Comparison of ENCODE assay signal across 11 cellular contexts in the genomic region with DNA sequence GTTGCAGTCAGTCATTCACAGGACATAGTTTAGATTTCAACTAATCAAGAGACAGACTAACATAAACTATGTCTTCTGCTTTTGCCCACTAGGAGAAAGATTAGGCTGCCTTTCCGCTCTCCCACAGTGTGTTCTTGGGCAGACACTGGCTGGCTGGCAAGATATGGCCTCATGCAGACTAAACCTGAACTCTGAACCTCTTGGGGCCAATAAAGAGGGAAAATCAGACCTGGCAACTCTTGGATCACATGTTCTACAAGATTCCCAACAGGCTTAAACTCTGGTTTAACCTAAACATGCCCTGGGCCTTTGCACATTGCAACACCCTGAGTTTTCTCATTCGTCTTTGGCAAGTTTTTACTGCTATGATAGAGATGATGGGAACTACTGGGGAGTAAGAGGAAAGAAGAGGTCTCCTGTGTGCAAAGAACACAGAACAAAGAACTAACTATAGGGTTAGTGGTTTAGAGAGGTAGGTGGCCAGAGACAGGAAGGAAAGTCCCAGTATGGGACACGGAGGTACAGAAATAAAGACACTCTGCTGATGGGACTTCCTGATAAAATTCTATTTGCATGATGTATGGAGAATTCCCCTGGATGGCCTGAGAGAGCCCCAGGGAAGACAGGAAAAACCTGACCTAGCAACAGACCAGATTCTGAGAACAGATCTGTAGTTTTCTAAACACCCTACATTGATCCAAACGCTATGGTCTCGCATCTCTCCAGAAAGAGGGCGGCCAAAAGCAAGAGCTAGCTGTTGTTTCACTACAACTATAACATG. TPM values are rescaled to one million over a fixed set of nuclear protein-coding genes. Genes with fewer than 3 reads are reported as not detected.
A peak's percentile ranks its signal among the peaks of the same experiment; 100 is the strongest.
DNase-seq lines count a peak whose midpoint lies in the region; ATAC-seq and TF ChIP-seq lines count a peak whose summit lies in the region.
"Had no signal": no experiment of that assay in that cellular context is flagged by ENCODE, and none has a peak within 500 bp of the region (broad histone marks: within the 10 kb centered on the region; RNA-seq: fewer than 3 reads in every experiment).

No MANE protein-coding gene starts in this region.

- intact Hi-C loops in lower leg skin (cut with DNase I; ENCODE audit: low total_unique reads) = no loop called here

- no peaks in the 10 kb centered on the region for H3K27me3 Mint-ChIP-seq in WTC11 (ENCODE audit: low read depth)
- no peaks in the 10 kb centered on the region for H3K27me3 Mint-ChIP-seq in stimulated activated naive B cell treated with anti-CD40 and anti-IgM and Interleukin-4, amounts not matched to agents 10 μg/mL and 1 μg/mL and 100 μg/mL, for 72 hours

- no peak overlapping the region for H3K27ac ChIP-seq in iPS-20b (ENCODE audit: low read length)

- no peaks in the 10 kb centered on the region for H3K9me3 Mint-ChIP-seq in WTC11
- H3K9me3 Mint-ChIP-seq in stimulated activated naive B cell treated with anti-CD40 and anti-IgM and Interleukin-4, amounts not matched to agents 10 μg/mL and 1 μg/mL and 100 μg/mL, for 72 hours = no peaks in the 10 kb centered on the region

- peaks cover 5% of the 10 kb centered on the region; the same call in 1 of the 2 replicates for H3K4me1 ChIP-seq in iPS-20b (ENCODE audit: insufficient read depth, low read length)

- TF ChIP-seq POLR2A in lower leg skin (IDR thresholded peaks at IDR 0.05) = no peak

- H3K9ac ChIP-seq in iPS-20b (ENCODE audit: low read depth, low read length) = peak overlapping the region; percentile 36; the same call in 1 of the 2 replicates

- H3K36me3 Mint-ChIP-seq in WTC11 = peaks cover 52% of the 10 kb centered on the region
- peaks cover 37 to 53% of the 10 kb centered on the region in 2 donors for H3K36me3 Mint-ChIP-seq in stimulated activated naive B cell treated with anti-CD40 and anti-IgM and Interleukin-4, amounts not matched to agents 10 μg/mL and 1 μg/mL and 100 μg/mL, for 72 hours

- no peaks in the 10 kb centered on the region for H3K27me3 ChIP-seq in iPS-20b (ENCODE audit: insufficient read depth, low read length)

- H3K27ac Mint-ChIP-seq in WTC11 = peak overlapping the region; percentile 78
- H3K27ac Mint-ChIP-seq in stimulated activated naive B cell treated with anti-CD40 and anti-IgM and Interleukin-4, amounts not matched to agents 10 μg/mL and 1 μg/mL and 100 μg/mL, for 72 hours = peak overlapping the region; percentile 11

- CTCF ChIA-PET in WTC11 (lab: Charles Lee) = no interaction called here

- no peaks in the 10 kb centered on the region for H3K9me3 ChIP-seq in iPS-20b (ENCODE audit: insufficient read depth, low read depth, low read length)

- H3K36me3 ChIP-seq in iPS-20b (ENCODE audit: insufficient read depth, low read depth, low read length) = peaks cover 59% of the 10 kb centered on the region

- 73 to 84% methylated on average over 6 of the region's 6 CpGs for WGBS in lower leg skin, 2 donors

- H3K4me3 Mint-ChIP-seq in WTC11 = peak overlapping the region; percentile 51
- peak overlapping the region; percentile 39 to 49 for H3K4me3 Mint-ChIP-seq in stimulated activated naive B cell treated with anti-CD40 and anti-IgM and Interleukin-4, amounts not matched to agents 10 μg/mL and 1 μg/mL and 100 μg/mL, for 72 hours

- no peak for TF ChIP-seq CTCF in WTC11 (IDR thresholded peaks at IDR 0.05)
- TF ChIP-seq CTCF in lower leg skin (IDR thresholded peaks at IDR 0.05) = no peak

- peak; percentile 38 for DNase-seq in activated effector memory CD4-positive, alpha-beta T cell treated with anti-CD3 and anti-CD28 coated beads, Interleukin-2, amount 50 U/mL, for 16 hours
- DNase-seq in activated effector memory CD4-positive, alpha-beta T cell treated with Interleukin-2 at 50 U/mL for 16 hours = no peak
- DNase-seq in WTC11 (ENCODE audit: low spot score) = no peak
- DNase-seq in stimulated activated naive B cell treated with anti-CD40 and anti-IgM and Interleukin-4, amounts not matched to agents 10 μg/mL and 1 μg/mL and 100 μg/mL, for 72 hours = no peak
- no peak for DNase-seq in lower leg skin (ENCODE audit: low spot score in 2 of 2)
- DNase-seq: kidney glomerular epithelial cell; NCI-H82; stimulated activated naive CD8-positive, alpha-beta T cell treated with anti-CD3 and anti-CD28 coated beads, Interleukin-15, Interleukin-2, amounts not matched to agents 100 U/mL and 50 U/mL, for 24 hours had no signal

- H3K4me3 ChIP-seq in iPS-20b (ENCODE audit: low read length) = peak overlapping the region; percentile 32; the same call in 1 of the 2 replicates
- H3K4me3 ChIP-seq in lower leg skin (ENCODE audit: low read depth, poor library complexity, severe bottlenecking) = no peak overlapping the region

- POLR2A ChIA-PET in WTC11 (lab: Charles Lee) = no interaction called here

- peaks cover 25% of the 10 kb centered on the region for H3K4me1 Mint-ChIP-seq in WTC11
- H3K4me1 Mint-ChIP-seq in stimulated activated naive B cell treated with anti-CD40 and anti-IgM and Interleukin-4, amounts not matched to agents 10 μg/mL and 1 μg/mL and 100 μg/mL, for 72 hours = peaks cover 21 to 41% of the 10 kb centered on the region in 2 donors

- ATAC-seq in WTC11 = no peak
- ATAC-seq in stimulated activated naive B cell treated with anti-CD40 and anti-IgM and Interleukin-4, amounts not matched to agents 10 μg/mL and 1 μg/mL and 100 μg/mL, for 72 hours (replicated peaks) = no peak
- no peak for ATAC-seq in GM21529 (IDR thresholded peaks at IDR 0.05; ENCODE audit: unreplicated experiment)
- no peak for ATAC-seq in GM19397 (IDR thresholded peaks at IDR 0.05; ENCODE audit: unreplicated experiment)
- ATAC-seq: stimulated activated naive CD8-positive, alpha-beta T cell treated with anti-CD3 and anti-CD28 coated beads, Interleukin-15, Interleukin-2, amounts not matched to agents 100 U/mL and 50 U/mL, for 24 hours had no signal

TF ChIP-seq in WTC11, 78 proteins besides CTCF, POLR2A, EP300 and RAD21:
- TF ChIP-seq, protein P1, sequence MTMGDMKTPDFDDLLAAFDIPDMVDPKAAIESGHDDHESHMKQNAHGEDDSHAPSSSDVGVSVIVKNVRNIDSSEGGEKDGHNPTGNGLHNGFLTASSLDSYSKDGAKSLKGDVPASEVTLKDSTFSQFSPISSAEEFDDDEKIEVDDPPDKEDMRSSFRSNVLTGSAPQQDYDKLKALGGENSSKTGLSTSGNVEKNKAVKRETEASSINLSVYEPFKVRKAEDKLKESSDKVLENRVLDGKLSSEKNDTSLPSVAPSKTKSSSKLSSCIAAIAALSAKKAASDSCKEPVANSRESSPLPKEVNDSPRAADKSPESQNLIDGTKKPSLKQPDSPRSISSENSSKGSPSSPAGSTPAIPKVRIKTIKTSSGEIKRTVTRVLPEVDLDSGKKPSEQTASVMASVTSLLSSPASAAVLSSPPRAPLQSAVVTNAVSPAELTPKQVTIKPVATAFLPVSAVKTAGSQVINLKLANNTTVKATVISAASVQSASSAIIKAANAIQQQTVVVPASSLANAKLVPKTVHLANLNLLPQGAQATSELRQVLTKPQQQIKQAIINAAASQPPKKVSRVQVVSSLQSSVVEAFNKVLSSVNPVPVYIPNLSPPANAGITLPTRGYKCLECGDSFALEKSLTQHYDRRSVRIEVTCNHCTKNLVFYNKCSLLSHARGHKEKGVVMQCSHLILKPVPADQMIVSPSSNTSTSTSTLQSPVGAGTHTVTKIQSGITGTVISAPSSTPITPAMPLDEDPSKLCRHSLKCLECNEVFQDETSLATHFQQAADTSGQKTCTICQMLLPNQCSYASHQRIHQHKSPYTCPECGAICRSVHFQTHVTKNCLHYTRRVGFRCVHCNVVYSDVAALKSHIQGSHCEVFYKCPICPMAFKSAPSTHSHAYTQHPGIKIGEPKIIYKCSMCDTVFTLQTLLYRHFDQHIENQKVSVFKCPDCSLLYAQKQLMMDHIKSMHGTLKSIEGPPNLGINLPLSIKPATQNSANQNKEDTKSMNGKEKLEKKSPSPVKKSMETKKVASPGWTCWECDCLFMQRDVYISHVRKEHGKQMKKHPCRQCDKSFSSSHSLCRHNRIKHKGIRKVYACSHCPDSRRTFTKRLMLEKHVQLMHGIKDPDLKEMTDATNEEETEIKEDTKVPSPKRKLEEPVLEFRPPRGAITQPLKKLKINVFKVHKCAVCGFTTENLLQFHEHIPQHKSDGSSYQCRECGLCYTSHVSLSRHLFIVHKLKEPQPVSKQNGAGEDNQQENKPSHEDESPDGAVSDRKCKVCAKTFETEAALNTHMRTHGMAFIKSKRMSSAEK (CRISPR knock-in tag; IDR thresholded peaks at IDR 0.05; ENCODE audit: borderline replicate concordance) = no peak
- TF ChIP-seq ZNF425 (CRISPR knock-in tag; conservative IDR thresholded peaks at IDR 0.05) (no peak), SP1 (CRISPR knock-in tag; conservative IDR thresholded peaks at IDR 0.05) (no peak), GABPB1 (CRISPR knock-in tag; IDR thresholded peaks at IDR 0.05) (peak; percentile 42; the same call in 1 of the 2 replicates)

RNA-seq across cellular contexts. Expression of gene ATRAID, which starts 2.0 kb away (rescaled TPM):
- 97.2 to 115 TPM (median 109 TPM) in 3 replicates for total RNA-seq in WTC11 (2021)
- 100 to 1,000 TPM; 107 to 121 (median 114) TPM for total RNA-seq in lower leg skin

RNA-seq across cellular contexts. Expression of gene SLC5A6, which starts 2.3 kb away (rescaled TPM):
- total RNA-seq in WTC11 (2021) (80.8 to 111 TPM (median 86.4 TPM) in 3 replicates), lower leg skin (10 to 100 TPM; 11.6 to 24.6 (median 17.0) TPM)

RNA-seq across cellular contexts. Expression of gene CAD, which starts 7.4 kb away (rescaled TPM):
- 145 to 178 TPM (median 150 TPM) in 3 replicates for total RNA-seq in WTC11 (2021)
- 10 to 100 TPM in 3 of 4 donors, 1 to 10 TPM in 1; 9.0 to 28.8 (median 17.4) TPM for total RNA-seq in lower leg skin

RNA-seq across cellular contexts. Expression of gene SLC30A3, which starts 53.0 kb away (rescaled TPM):
- total RNA-seq in WTC11 (2021) (8.0 to 8.9 TPM (median 8.1 TPM) in 3 replicates), lower leg skin (under 1 TPM in 1 of 4 donors, not detected in 3; 0.15 TPM)
